In genomic region chr17:80361495-80362220, GRCh38 we compare ENCODE assay signal across 8 cellular contexts. TPM values are rescaled to one million over a fixed set of nuclear protein-coding genes. Genes with fewer than 3 reads are reported as not detected.
DNase-seq lines count a peak whose midpoint lies in the region; ATAC-seq and TF ChIP-seq lines count a peak whose summit lies in the region.

No MANE protein-coding gene starts in this region.

- no peaks in the 10 kb centered on the region for H3K27me3 ChIP-seq in upper lobe of left lung

- H3K9me3 ChIP-seq in T-helper 17 cell (ENCODE audit: control insufficient read depth, low read length, poor library complexity, severe bottlenecking) (no peaks in the 10 kb centered on the region), upper lobe of left lung (no peaks in the 10 kb centered on the region)

- no peak for TF ChIP-seq POLR2A in upper lobe of left lung (IDR thresholded peaks at IDR 0.05)

- H3K4me3 Mint-ChIP-seq in T-helper 17 cell = peak overlapping the region; percentile 36

- 94 to 96% methylated on average over 18 of the region's 18 CpGs for WGBS in upper lobe of left lung, 2 donors

- no peaks in the 10 kb centered on the region for H3K4me1 Mint-ChIP-seq in T-helper 17 cell

- H3K27me3 Mint-ChIP-seq in T-helper 17 cell = no peaks in the 10 kb centered on the region

- peaks cover 0 to 4% (median 2%) of the 10 kb centered on the region in 4 donors for H3K4me1 ChIP-seq in upper lobe of left lung

- H3K4me3 ChIP-seq in fibroblast of villous mesenchyme (ENCODE audit: low read depth, low read length) = no peak overlapping the region
- no peak overlapping the region for H3K4me3 ChIP-seq in upper lobe of left lung

- H3K36me3 Mint-ChIP-seq in T-helper 17 cell (ENCODE audit: low read depth) = peaks cover 13% of the 10 kb centered on the region

- TF ChIP-seq EP300 in upper lobe of left lung (IDR thresholded peaks at IDR 0.05) = no peak

- H3K27ac ChIP-seq in upper lobe of left lung = peak overlapping the region in 1 of 4 donors; percentile 36

- H3K36me3 ChIP-seq in upper lobe of left lung = peaks cover 62 to 100% (median 90%) of the 10 kb centered on the region in 4 donors

- peak; percentile 38 for ATAC-seq in T-helper 17 cell
- ATAC-seq in HG03571 (IDR thresholded peaks at IDR 0.05; ENCODE audit: unreplicated experiment) = no peak
- ATAC-seq in upper lobe of left lung (ENCODE audit: low FRiP score in 2 of 2) = no peak

- peak; percentile 33 to 40 for DNase-seq in stimulated activated CD4-positive, alpha-beta T cell treated with anti-CD3 and anti-CD28 coated beads, Interleukin-2, amount 100 ng/mL, for 24 hours
- no peak for DNase-seq in stimulated activated CD4-positive, alpha-beta T cell treated with anti-CD3 and anti-CD28 coated beads, Interleukin-4, amount 100 ng/mL, for 4 hours
- DNase-seq in T-helper 17 cell = no peak
- DNase-seq in fibroblast of villous mesenchyme (ENCODE audit: low read depth) = peak; percentile 3
- no peak for DNase-seq in NCI-H187 treated with DMSO at 0.1 percent for 48 hours (lab: John Stamatoyannopoulos, UW)
- no peak for DNase-seq in upper lobe of left lung
- no peak for DNase-seq in NCI-H1092 treated with DMSO at 0.1 percent for 48 hours (lab: John Stamatoyannopoulos, UW)

- TF ChIP-seq CTCF in fibroblast of villous mesenchyme (IDR thresholded peaks at IDR 0.05; ENCODE audit: insufficient read depth, low read depth, low read length) (peak; percentile 30), upper lobe of left lung (IDR thresholded peaks at IDR 0.05) (no peak)

- peak overlapping the region; percentile 56 for H3K27ac Mint-ChIP-seq in T-helper 17 cell

RNA-seq across cellular contexts. Expression of gene ENDOV, which starts 53.3 kb away (rescaled TPM):
- total RNA-seq in T-helper 17 cell = 10 to 100 TPM; 14.1 to 24.5 TPM
- total RNA-seq in fibroblast of villous mesenchyme = 13.4 and 20.0 TPM in 2 replicates
- total RNA-seq in upper lobe of left lung = 10 to 100 TPM; 16.7 to 93.2 (median 25.6) TPM

Comparison
In these comparisons a context has a peak if more than half of its experiments do, and no peak if none do; other contexts are left out.
1. DNase-seq: peak in stimulated activated CD4-positive, alpha-beta T cell treated with anti-CD3 and anti-CD28 coated beads, Interleukin-2, amount 100 ng/mL, for 24 hours (2 of 2) and fibroblast of villous mesenchyme (single experiment); none in stimulated activated CD4-positive, alpha-beta T cell treated with anti-CD3 and anti-CD28 coated beads, Interleukin-4, amount 100 ng/mL, for 4 hours (0 of 2), T-helper 17 cell (0 of 3), NCI-H187 treated with DMSO at 0.1 percent for 48 hours (single experiment), upper lobe of left lung (0 of 2) and NCI-H1092 treated with DMSO at 0.1 percent for 48 hours (single experiment).